ENCODE assay signal across 32 cellular contexts in genomic region chr12:27505124-27505523, GRCh38. TPM values are rescaled to one million over a fixed set of nuclear protein-coding genes. Genes with fewer than 3 reads are reported as not detected.
DNase-seq lines count a peak whose midpoint lies in the region; ATAC-seq and TF ChIP-seq lines count a peak whose summit lies in the region.
"Had no signal": no experiment of that assay in that cellular context is flagged by ENCODE, and none has a peak within 500 bp of the region (broad histone marks: within the 10 kb centered on the region; RNA-seq: fewer than 3 reads in every experiment).

No MANE protein-coding gene starts in this region.

- H3F3A ChIP-seq in neural progenitor cell (ENCODE audit: low read depth) = no peaks in the 10 kb centered on the region

- no peaks in the 10 kb centered on the region for H3K79me2 ChIP-seq in neural progenitor cell (ENCODE audit: low read depth)

- no peaks in the 10 kb centered on the region for H3K4me1 Mint-ChIP-seq in neural progenitor cell
- H3K4me1 Mint-ChIP-seq: T-helper 17 cell had no signal

- H3K27ac Mint-ChIP-seq in neural progenitor cell = no peak overlapping the region
- H3K27ac Mint-ChIP-seq: activated naive CD4-positive, alpha-beta T cell treated with anti-CD3 and anti-CD28 coated beads, Interleukin-2, amount 10 ng/mL, durations not matched to agents 7 days and 5 days; naive thymus-derived CD8-positive, alpha-beta T cell; stimulated activated naive CD8-positive, alpha-beta T cell treated with anti-CD3 and anti-CD28 coated beads, Interleukin-15, Interleukin-2, amounts not matched to agents 100 ng/mL and 50 ng/mL, for 24 hours; T-helper 17 cell had no signal

- WGBS in body of pancreas, 2 donors = 92 to 95% methylated on average over 2 of the region's 2 CpGs

- intact Hi-C loops in body of pancreas (cut with DNase I) = no loop called here
- intact Hi-C loops in head of caudate nucleus (cut with DNase I) = no loop called here

- H3K4me3 ChIP-seq in choroid plexus epithelial cell (ENCODE audit: low read depth, low read length) (no peak overlapping the region), neural progenitor cell (no peak overlapping the region), body of pancreas (no peak overlapping the region)
- H3K4me3 ChIP-seq: esophagus squamous epithelium, HAP-1, SJCRH30, skin epidermis had no signal

- H2AFZ ChIP-seq in neural progenitor cell (replicated peaks) = no peak overlapping the region

- H3K36me3 ChIP-seq in neural progenitor cell (no peaks in the 10 kb centered on the region), body of pancreas (replicated peaks in 1 of 2; ENCODE audit: insufficient read depth in 1 of 2, low read depth in 2 of 2) (no peaks in the 10 kb centered on the region)
- H3K36me3 ChIP-seq: BE2C, esophagus squamous epithelium, HAP-1, SJCRH30 had no signal

- no peaks in the 10 kb centered on the region for H3K9me3 ChIP-seq in neural progenitor cell (ENCODE audit: low read depth)
- no peaks in the 10 kb centered on the region for H3K9me3 ChIP-seq in body of pancreas
- H3K9me3 ChIP-seq: BE2C, esophagus squamous epithelium, HAP-1, SJCRH30 had no signal

- DNase-seq in EH (ENCODE audit: low read depth) (peak; percentile 75), M059J (ENCODE audit: low read depth) (peak; percentile 46), choroid plexus epithelial cell (ENCODE audit: low read depth) (peak; percentile 52), omental fat pad (ENCODE audit: low spot score) (no peak), neural progenitor cell (ENCODE audit: low spot score) (no peak), body of pancreas (no peak), head of caudate nucleus (no peak)
- DNase-seq: activated CD4-positive, alpha-beta T cell treated with anti-CD3 and anti-CD28 coated beads, Interleukin-2, amount 50 U/mL, for 48 hours; activated naive CD4-positive, alpha-beta T cell treated with anti-CD3 and anti-CD28 coated beads, Interleukin-2, amount 10 ng/mL, durations not matched to agents 7 days and 5 days; activated T-cell treated with anti-CD3 and anti-CD28 coated beads for 4 hours; BE2C; Calu3; caudate nucleus; effector CD4-positive, alpha-beta T cell; esophagus squamous epithelium; GF-D8; hypothalamus; kidney; mammary epithelial cell; MV-4-11; naive thymus-derived CD8-positive, alpha-beta T cell; NCI-H187; SJCRH30; stimulated activated CD4-positive, alpha-beta T cell treated with anti-CD3 and anti-CD28 coated beads, Interleukin-2, amount 100 ng/mL, for 48 hours; T-helper 17 cell; trophoblast cell had no signal

- no peaks in the 10 kb centered on the region for H4K20me1 ChIP-seq in neural progenitor cell (ENCODE audit: low read depth)

- no peaks in the 10 kb centered on the region for H3K27me3 Mint-ChIP-seq in neural progenitor cell (ENCODE audit: insufficient read depth, low read depth)

- no peaks in the 10 kb centered on the region for H3K36me3 Mint-ChIP-seq in neural progenitor cell

- H3K27ac ChIP-seq in neural progenitor cell (no peak overlapping the region), body of pancreas (no peak overlapping the region)
- H3K27ac ChIP-seq: esophagus squamous epithelium, HL-60, SJCRH30 had no signal

- H3K9me3 Mint-ChIP-seq in neural progenitor cell = no peaks in the 10 kb centered on the region

- peak; percentile 45 for ATAC-seq in omental fat pad (ENCODE audit: low FRiP score)
- no peak for ATAC-seq in GM18520 (IDR thresholded peaks at IDR 0.05; ENCODE audit: unreplicated experiment)
- ATAC-seq in body of pancreas = no peak
- ATAC-seq: naive thymus-derived CD8-positive, alpha-beta T cell; Panc1; T-helper 17 cell had no signal

- no peak overlapping the region for H3K9ac ChIP-seq in neural progenitor cell

- H3K4me2 ChIP-seq in neural progenitor cell = no peak overlapping the region

- TF ChIP-seq CTCF in choroid plexus epithelial cell (conservative IDR thresholded peaks at IDR 0.05; ENCODE audit: low read depth, low read length) (no peak), omental fat pad (IDR thresholded peaks at IDR 0.05) (no peak), neural progenitor cell (IDR thresholded peaks at IDR 0.05) (no peak), body of pancreas (IDR thresholded peaks at IDR 0.05) (no peak)

- H3K27me3 ChIP-seq in neural progenitor cell (no peaks in the 10 kb centered on the region), body of pancreas (no peaks in the 10 kb centered on the region)
- H3K27me3 ChIP-seq: BE2C, esophagus squamous epithelium, SJCRH30 had no signal

- no peak for TF ChIP-seq POLR2A in body of pancreas (IDR thresholded peaks at IDR 0.05)

- H3K4me3 Mint-ChIP-seq in neural progenitor cell = no peak overlapping the region
- H3K4me3 Mint-ChIP-seq: activated naive CD4-positive, alpha-beta T cell treated with anti-CD3 and anti-CD28 coated beads, Interleukin-2, amount 10 ng/mL, durations not matched to agents 7 days and 5 days; naive thymus-derived CD8-positive, alpha-beta T cell; stimulated activated naive CD8-positive, alpha-beta T cell treated with anti-CD3 and anti-CD28 coated beads, Interleukin-15, Interleukin-2, amounts not matched to agents 100 ng/mL and 50 ng/mL, for 24 hours; T-helper 17 cell had no signal

- no peaks in the 10 kb centered on the region for H3K4me1 ChIP-seq in neural progenitor cell
- no peaks in the 10 kb centered on the region for H3K4me1 ChIP-seq in body of pancreas
- H3K4me1 ChIP-seq: BE2C, esophagus squamous epithelium, HAP-1, SJCRH30 had no signal

RNA-seq across cellular contexts. Expression of gene PPFIBP1, which starts 18.9 kb away (rescaled TPM):
- total RNA-seq in M059J (2014; rRNA removed; shearing (Covaris generic)) = 25.3 and 45.4 TPM in 2 replicates
- 100 to 1,000 TPM in 1 of 4 donors, 10 to 100 TPM in 3; 40.2 to 164 (median 56.5) TPM for total RNA-seq in omental fat pad
- total RNA-seq in neural progenitor cell (ENCODE audit: low replicate concordance) = 36.5 and 61.7 TPM in 2 replicates
- total RNA-seq in body of pancreas = 10 to 100 TPM; 63.9 to 67.5 TPM

RNA-seq across cellular contexts. Expression of gene SMCO2, which starts 58.6 kb away (rescaled TPM):
- total RNA-seq in M059J (2014; rRNA removed; shearing (Covaris generic)) = 1.6 TPM in 1 of 2 replicates, not detected in the other
- total RNA-seq in omental fat pad = not detected
- not detected in 2 replicates for total RNA-seq in neural progenitor cell (ENCODE audit: low replicate concordance)
- total RNA-seq in body of pancreas = not detected
- total RNA-seq: naive thymus-derived CD8-positive, alpha-beta T cell; SJCRH30; T-helper 17 cell had no signal

Comparison
In these comparisons a context has a peak if more than half of its experiments do, and no peak if none do; other contexts are left out.
1. DNase-seq: peak in EH (single experiment), M059J (single experiment) and choroid plexus epithelial cell (single experiment); none in omental fat pad (single experiment), neural progenitor cell (single experiment), body of pancreas (0 of 4) and head of caudate nucleus (0 of 42).